ENCODE assay signal across 11 cellular contexts in the genomic region with DNA sequence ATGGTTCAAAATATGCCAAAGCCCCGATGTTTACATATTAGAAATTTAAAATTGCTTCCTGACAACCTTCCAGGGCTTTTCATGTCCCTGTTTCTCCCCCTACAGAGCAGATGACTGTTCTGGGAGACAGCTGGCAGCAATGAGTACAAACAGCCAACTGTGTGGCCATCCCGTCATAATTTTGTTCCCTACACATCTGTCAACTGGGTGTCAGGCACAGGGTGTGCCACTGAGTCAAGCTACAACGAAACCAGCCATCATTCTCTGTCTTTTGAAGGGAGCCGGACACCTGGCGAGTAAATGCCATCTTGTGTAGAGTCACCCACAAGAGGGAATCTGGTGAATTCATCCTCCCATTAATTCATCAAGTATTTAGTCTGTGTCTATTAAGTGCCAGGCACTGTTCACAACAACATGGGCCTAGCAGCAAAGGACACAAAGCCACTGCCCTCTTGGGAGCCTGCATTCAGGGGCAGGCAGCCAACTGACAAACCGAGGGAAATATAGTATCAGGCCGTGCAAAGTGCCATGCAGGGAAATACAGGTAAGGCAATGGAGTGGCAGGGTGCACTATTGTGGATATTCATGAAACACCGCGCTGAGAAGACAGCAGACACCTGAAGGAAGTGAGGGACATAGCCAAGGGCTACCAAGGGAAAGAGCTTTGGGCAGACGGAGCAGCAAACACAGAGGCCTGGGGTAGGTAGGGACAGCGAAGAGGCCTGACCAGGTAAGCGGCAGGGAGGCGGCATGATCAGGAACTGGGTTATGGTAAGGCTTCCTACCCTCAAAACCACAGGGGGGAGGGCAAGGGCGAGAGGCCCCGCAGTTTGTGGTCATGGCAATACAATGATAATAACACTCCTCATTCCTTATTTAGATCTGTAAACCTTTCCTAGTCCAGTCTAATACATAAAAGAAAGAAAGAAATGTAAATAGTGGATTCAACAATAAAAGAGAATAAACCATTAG.
A peak's percentile ranks its signal among the peaks of the same experiment; 100 is the strongest.
DNase-seq lines count a peak whose midpoint lies in the region; ATAC-seq and TF ChIP-seq lines count a peak whose summit lies in the region.
"Had no signal": no experiment of that assay in that cellular context is flagged by ENCODE, and none has a peak within 500 bp of the region (broad histone marks: within the 10 kb centered on the region; RNA-seq: fewer than 3 reads in every experiment).

No MANE protein-coding gene starts in this region.

- peak in 4 of 5 donors; percentile 43 to 69 (median 51) for DNase-seq in CD8-positive, alpha-beta memory T cell
- DNase-seq in NCI-H1694 treated with DMSO at 0.1 percent for 48 hours (lab: John Stamatoyannopoulos, UW) = peak; percentile 81
- DNase-seq in amygdala (lab: John Stamatoyannopoulos, UW) = peak in 30 of 56 donors; percentile 17 to 71 (median 38)
- DNase-seq in naive thymus-derived CD8-positive, alpha-beta T cell = peak in 2 of 10 donors; percentile 39 to 48
- DNase-seq in SHP77 treated with DMSO at 0.1 percent for 48 hours (lab: John Stamatoyannopoulos, UW) = no peak
- no peak for DNase-seq in thyroid gland
- DNase-seq in activated CD4-positive, alpha-beta T cell treated with anti-CD3 and anti-CD28 coated beads, Interleukin-2, amount 50 U/mL, for 4 hours = no peak
- DNase-seq: activated CD8-positive, alpha-beta memory T cell treated with anti-CD3 and anti-CD28 coated beads for 24 hours; DMS79 treated with DMSO at 0.1 percent for 48 hours had no signal

- POLR2A ChIA-PET in CD8-positive, alpha-beta memory T cell (lab: Charles Lee) = interaction anchor here (0.6 to 1.9 kb wide), 5 partner anchors 11 to 34 kb away, joined by 3 to 8 read pairs (median 6); no protein-coding TSS in a partner anchor
- POLR2A ChIA-PET in naive thymus-derived CD8-positive, alpha-beta T cell (lab: Charles Lee) = interaction anchor here (0.9 to 6.3 kb wide), 13 partner anchors 10 to 276 kb away, joined by 3 to 59 read pairs (median 5); partner anchors contain the start of genes CDNF, HSPA14 and MSANTD7

- ATAC-seq in naive thymus-derived CD8-positive, alpha-beta T cell = peak; percentile 9 to 17
- no peak for ATAC-seq in HG03521 (IDR thresholded peaks at IDR 0.05; ENCODE audit: unreplicated experiment)

- CTCF ChIA-PET in CD8-positive, alpha-beta memory T cell (lab: Charles Lee) = interaction anchor here (1.1 to 1.3 kb wide), 3 partner anchors 10 to 27 kb away, joined by 3 to 8 read pairs (median 4); no protein-coding TSS in a partner anchor

- peak overlapping the region; percentile 82 to 99 (median 94) for H3K27ac Mint-ChIP-seq in CD8-positive, alpha-beta memory T cell
- peak overlapping the region; percentile 92 to 99 (median 98) for H3K27ac Mint-ChIP-seq in naive thymus-derived CD8-positive, alpha-beta T cell

- intact Hi-C loops in thyroid gland (cut with DNase I) = no loop called here

- no peaks in the 10 kb centered on the region for H3K27me3 ChIP-seq in CD8-positive, alpha-beta memory T cell (ENCODE audit: insufficient read depth, low read length, poor library complexity, severe bottlenecking)
- H3K27me3 ChIP-seq in thyroid gland = no peaks in the 10 kb centered on the region

- H3K27ac ChIP-seq in CD8-positive, alpha-beta memory T cell (ENCODE audit: low read depth, low read length) = peak overlapping the region; percentile 48
- H3K27ac ChIP-seq in thyroid gland = no peak overlapping the region
- H3K27ac ChIP-seq: KMS-11 had no signal

- H3K36me3 Mint-ChIP-seq in CD8-positive, alpha-beta memory T cell = peaks cover 7 to 33% (median 10%) of the 10 kb centered on the region in 3 donors
- H3K36me3 Mint-ChIP-seq in naive thymus-derived CD8-positive, alpha-beta T cell = peaks cover 6 to 21% (median 11%) of the 10 kb centered on the region in 3 donors

- peak overlapping the region; percentile 67 to 81 (median 79) for H3K4me3 Mint-ChIP-seq in CD8-positive, alpha-beta memory T cell
- peak overlapping the region; percentile 81 to 89 (median 86) for H3K4me3 Mint-ChIP-seq in naive thymus-derived CD8-positive, alpha-beta T cell

- peak overlapping the region; percentile 36 for H3K4me3 ChIP-seq in CD8-positive, alpha-beta memory T cell (ENCODE audit: low read length)
- no peak overlapping the region for H3K4me3 ChIP-seq in thyroid gland (replicated peaks in 1 of 3)

- no peak for TF ChIP-seq POLR2A in thyroid gland (IDR thresholded peaks at IDR 0.05)

- H3K27me3 Mint-ChIP-seq in CD8-positive, alpha-beta memory T cell = no peaks in the 10 kb centered on the region
- no peaks in the 10 kb centered on the region for H3K27me3 Mint-ChIP-seq in naive thymus-derived CD8-positive, alpha-beta T cell

- H3K9me3 Mint-ChIP-seq in CD8-positive, alpha-beta memory T cell = peaks cover 0 to 3% (median 0%) of the 10 kb centered on the region in 5 donors
- H3K9me3 Mint-ChIP-seq in naive thymus-derived CD8-positive, alpha-beta T cell = peaks cover 0 to 9% (median under 1%) of the 10 kb centered on the region in 9 donors

- H3K9me3 ChIP-seq in CD8-positive, alpha-beta memory T cell (ENCODE audit: low read length) = no peaks in the 10 kb centered on the region
- H3K9me3 ChIP-seq in thyroid gland = no peaks in the 10 kb centered on the region

- no peak for TF ChIP-seq CTCF in thyroid gland (IDR thresholded peaks at IDR 0.05)

- H3K4me1 ChIP-seq in CD8-positive, alpha-beta memory T cell (ENCODE audit: insufficient read depth, low read length) = peaks cover 93% of the 10 kb centered on the region
- peaks cover 0 to 3% of the 10 kb centered on the region in 2 donors for H3K4me1 ChIP-seq in thyroid gland

- no peaks in the 10 kb centered on the region for H3K36me3 ChIP-seq in CD8-positive, alpha-beta memory T cell (ENCODE audit: insufficient read depth, low read length)
- no peaks in the 10 kb centered on the region for H3K36me3 ChIP-seq in thyroid gland

- 88 to 94% methylated on average over 15 of the region's 15 CpGs for WGBS in thyroid gland, 2 donors

- peaks cover 92 to 100% (median 97%) of the 10 kb centered on the region in 3 donors for H3K4me1 Mint-ChIP-seq in CD8-positive, alpha-beta memory T cell
- H3K4me1 Mint-ChIP-seq in naive thymus-derived CD8-positive, alpha-beta T cell = peaks cover 57 to 98% (median 95%) of the 10 kb centered on the region in 4 donors

Comparison
In these comparisons a context has a peak if more than half of its experiments do, and no peak if none do; other contexts are left out.
1. DNase-seq: peak in CD8-positive, alpha-beta memory T cell (4 of 5), NCI-H1694 treated with DMSO at 0.1 percent for 48 hours (single experiment) and amygdala (30 of 56); none in SHP77 treated with DMSO at 0.1 percent for 48 hours (single experiment), thyroid gland (0 of 2) and activated CD4-positive, alpha-beta T cell treated with anti-CD3 and anti-CD28 coated beads, Interleukin-2, amount 50 U/mL, for 4 hours (0 of 2).